20 cellular contexts compared by ENCODE assay signal in the genomic region with DNA sequence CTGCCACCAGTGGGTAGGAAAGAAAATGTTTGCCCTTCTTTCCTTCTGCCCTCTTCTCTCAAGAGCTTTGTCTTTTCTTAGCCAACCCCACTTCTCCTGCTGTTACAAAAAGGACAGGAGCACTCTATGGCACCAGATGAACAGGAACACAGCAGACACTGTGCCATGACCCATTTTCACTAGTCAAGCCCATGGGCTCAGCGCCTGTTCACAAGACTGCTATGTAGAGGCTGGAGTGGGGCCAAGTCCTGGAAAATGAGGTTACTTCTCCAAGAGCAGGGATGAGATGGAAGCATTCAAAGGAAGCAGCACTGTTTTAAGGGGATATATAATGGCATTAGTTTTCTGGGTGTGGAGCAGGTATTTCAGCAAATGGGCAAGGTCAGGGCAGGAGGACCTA. TPM values are rescaled to one million over a fixed set of nuclear protein-coding genes. Genes with fewer than 3 reads are reported as not detected.
A peak's percentile ranks its signal among the peaks of the same experiment; 100 is the strongest.
DNase-seq lines count a peak whose midpoint lies in the region; TF ChIP-seq lines count a peak whose summit lies in the region.
"Had no signal": no experiment of that assay in that cellular context is flagged by ENCODE, and none has a peak within 500 bp of the region (broad histone marks: within the 10 kb centered on the region; RNA-seq: fewer than 3 reads in every experiment).

No MANE protein-coding gene starts in this region.

- no peak overlapping the region for H4K8ac ChIP-seq in trophoblast cell (ENCODE audit: low read depth, low read length)

- TF ChIP-seq EP300 in transverse colon (IDR thresholded peaks at IDR 0.05; ENCODE audit: low read depth), result no peak

- no peak overlapping the region for H3K4me2 ChIP-seq in trophoblast cell (ENCODE audit: low read length)

- DNase-seq in AG10803 (ENCODE audit: low read depth) (peak; percentile 27), adrenal gland (peak in 4 of 7 donors; percentile 45 to 61 (median 53)), head of caudate nucleus (peak in 23 of 42 donors; percentile 1 to 59 (median 21)), trophoblast cell (no peak), NCI-H748 (lab: John Stamatoyannopoulos, UW; ENCODE audit: unreplicated experiment) (no peak), transverse colon (no peak), DMS114 treated with DMSO at 0.1 percent for 48 hours (lab: John Stamatoyannopoulos, UW; ENCODE audit: unreplicated experiment) (no peak), NCI-H146 treated with DMSO at 0.1 percent for 48 hours (lab: John Stamatoyannopoulos, UW; ENCODE audit: unreplicated experiment) (no peak)
- DNase-seq: activated CD4-positive, alpha-beta T cell treated with anti-CD3 and anti-CD28 coated beads for 1 hour; activated CD8-positive, alpha-beta memory T cell treated with anti-CD3 and anti-CD28 coated beads for 24 hours; activated T-cell treated with anti-CD3 and anti-CD28 coated beads, Interleukin-2, amount 50 U/mL, for 72 hours; MG63; NCI-H1436 treated with DMSO at 0.1 percent for 48 hours; NCI-H524; stimulated activated CD8-positive, alpha-beta memory T cell treated with anti-CD3 and anti-CD28 coated beads, Interleukin-4, amount 100 ng/mL, for 48 hours; T-cell had no signal

- peaks cover 2% of the 10 kb centered on the region for H3K79me2 ChIP-seq in trophoblast cell (ENCODE audit: control insufficient read depth, insufficient read depth, low read length, poor library complexity)

- peak overlapping the region; percentile 52 for H4K91ac ChIP-seq in trophoblast cell (ENCODE audit: low read depth, low read length)

- H3K23ac ChIP-seq in trophoblast cell (ENCODE audit: low read length), result no peak overlapping the region

- 33 to 72% (median 55%) methylated on average over 1 of the region's 1 CpG for WGBS in adrenal gland, 4 donors
- WGBS in trophoblast cell (ENCODE audit: extremely low coverage, insufficient coverage, insufficient read length), result no CpG with 5 or more reads among the region's 1 CpG
- 70 to 86% methylated on average over 1 of the region's 1 CpG for WGBS in transverse colon (ENCODE audit: low coverage in 1 of 2), 2 donors

- TF ChIP-seq CTCF in AG10803 (conservative IDR thresholded peaks at IDR 0.05; ENCODE audit: low read length) (no peak), adrenal gland (IDR thresholded peaks at IDR 0.05) (no peak), transverse colon (IDR thresholded peaks at IDR 0.05) (no peak)

- H3K27me3 ChIP-seq in adrenal gland, result no peaks in the 10 kb centered on the region
- H3K27me3 ChIP-seq in trophoblast cell (ENCODE audit: insufficient read depth, low read length), result no peaks in the 10 kb centered on the region
- H3K27me3 ChIP-seq in transverse colon, result no peaks in the 10 kb centered on the region
- H3K27me3 ChIP-seq: MG63 had no signal

- H3K14ac ChIP-seq in trophoblast cell (ENCODE audit: low read length), result no peak overlapping the region

- no peak overlapping the region for H2AFZ ChIP-seq in trophoblast cell (ENCODE audit: insufficient read depth, low read length, poor library complexity)

- H2BK5ac ChIP-seq in trophoblast cell (ENCODE audit: low read depth, low read length, poor library complexity), result no peak overlapping the region

- no peak overlapping the region for H4K12ac ChIP-seq in trophoblast cell (ENCODE audit: low read depth, low read length)

- H3K36me3 ChIP-seq in adrenal gland (replicated peaks in 1 of 2) (no peaks in the 10 kb centered on the region), trophoblast cell (ENCODE audit: control insufficient read depth in 1 of 2, insufficient read depth in 2 of 2, low read length in 2 of 2) (peaks cover 0 to 2% of the 10 kb centered on the region in 2 experiments), transverse colon (no peaks in the 10 kb centered on the region)
- H3K36me3 ChIP-seq: MG63 had no signal

- H2BK120ac ChIP-seq in trophoblast cell (ENCODE audit: insufficient read depth, low read length, poor library complexity), result no peak overlapping the region

- no peak overlapping the region for H2AK5ac ChIP-seq in trophoblast cell (ENCODE audit: low read length)

- no peak overlapping the region for H3K4ac ChIP-seq in trophoblast cell (ENCODE audit: low read depth, low read length)

- H3K4me1 ChIP-seq in adrenal gland (replicated peaks in 1 of 2), result no peaks in the 10 kb centered on the region
- H3K4me1 ChIP-seq in trophoblast cell (ENCODE audit: control insufficient read depth in 1 of 2, insufficient read depth in 2 of 2, low read length in 2 of 2), result peaks cover 6 to 11% of the 10 kb centered on the region in 2 experiments
- peaks cover 0 to 17% (median 7%) of the 10 kb centered on the region in 4 donors for H3K4me1 ChIP-seq in transverse colon

- H2BK12ac ChIP-seq in trophoblast cell (ENCODE audit: low read length), result peak overlapping the region; percentile 51

- H3K9me3 ChIP-seq in adrenal gland (replicated peaks in 1 of 3) (no peaks in the 10 kb centered on the region), trophoblast cell (ENCODE audit: insufficient read depth, low read depth, low read length) (no peaks in the 10 kb centered on the region), transverse colon (peaks cover under 1 to 3% of the 10 kb centered on the region in 2 donors)

- H3K9ac ChIP-seq in trophoblast cell (ENCODE audit: low read length), result no peak overlapping the region

- intact Hi-C loops in adrenal gland (cut with DNase I), result no loop called here
- intact Hi-C loops in head of caudate nucleus (cut with DNase I), result no loop called here
- intact Hi-C loops in transverse colon (cut with DNase I; ENCODE audit: low total_unique reads), result no loop called here

- in situ Hi-C loops in transverse colon (cut with MboI; ENCODE audit: low pct_ligation_motif_present in 1 of 4, low pct_unique_long_range_greater_than_20kb in 1 of 4, low sequenced_read_pairs in 3 of 4), result no loop called here

- no peak overlapping the region for H3K18ac ChIP-seq in trophoblast cell (ENCODE audit: low read length)

- H3K4me3 ChIP-seq in AG10803 (ENCODE audit: low read length) (no peak overlapping the region), adrenal gland (no peak overlapping the region), trophoblast cell (ENCODE audit: low read depth, low read length) (no peak overlapping the region), transverse colon (no peak overlapping the region)
- H3K4me3 ChIP-seq: coronary artery, MG63 had no signal

- no peak for TF ChIP-seq POLR2A in adrenal gland (IDR thresholded peaks at IDR 0.05)
- TF ChIP-seq POLR2A in transverse colon (IDR thresholded peaks at IDR 0.05), result no peak

- peaks cover 6% of the 10 kb centered on the region for H3K79me1 ChIP-seq in trophoblast cell (ENCODE audit: low read length)

- no peak overlapping the region for H3K27ac ChIP-seq in adrenal gland
- H3K27ac ChIP-seq in trophoblast cell (ENCODE audit: low read depth, low read length), result no peak overlapping the region
- no peak overlapping the region for H3K27ac ChIP-seq in transverse colon
- H3K27ac ChIP-seq: C4-2B, coronary artery, HL-60, RWPE1 had no signal

RNA-seq across cellular contexts. Expression of a gene that starts 46.8 kb away (rescaled TPM):
- total RNA-seq in adrenal gland, result 10 to 100 TPM; 14.8 to 80.9 (median 40.0) TPM
- polyA plus RNA-seq in adrenal gland, result 10 to 100 TPM; 10.6 to 19.2 (median 14.6) TPM
- 98.6 and 107 TPM in 2 replicates for polyA plus RNA-seq in trophoblast cell (2013)
- total RNA-seq in transverse colon, result 100 to 1,000 TPM in 3 of 4 donors, 10 to 100 TPM in 1; 93.9 to 191 (median 161) TPM

Comparison
In these comparisons a context has a peak if more than half of its experiments do, and no peak if none do; other contexts are left out.
1. DNase-seq: peak in AG10803 (single experiment), adrenal gland (4 of 7) and head of caudate nucleus (23 of 42); none in trophoblast cell (0 of 2), NCI-H748 (single experiment), transverse colon (single experiment), DMS114 treated with DMSO at 0.1 percent for 48 hours (single experiment) and NCI-H146 treated with DMSO at 0.1 percent for 48 hours (single experiment).